In genomic region chr5:36657563-36657995, GRCh38 we compare ENCODE assay signal across 8 cellular contexts. TPM values are rescaled to one million over a fixed set of nuclear protein-coding genes. Genes with fewer than 3 reads are reported as not detected.
DNase-seq lines count a peak whose midpoint lies in the region; ATAC-seq and TF ChIP-seq lines count a peak whose summit lies in the region.

No MANE protein-coding gene starts in this region.

- H3K4me3 ChIP-seq in fibroblast of the aortic adventitia (ENCODE audit: low read depth, low read length) = no peak overlapping the region
- H3K4me3 ChIP-seq in coronary artery = no peak overlapping the region

- ATAC-seq in HG03045 (IDR thresholded peaks at IDR 0.05; ENCODE audit: unreplicated experiment) = no peak

- peak overlapping the region in 1 of 2 donors; percentile 66 for H3K27ac ChIP-seq in coronary artery

- DNase-seq in ELR (ENCODE audit: low read depth) (peak; percentile 99), SIG-M5 (lab: John Stamatoyannopoulos, UW) (peak; percentile 99), fibroblast of the aortic adventitia (ENCODE audit: low read depth) (peak; percentile 100), pulmonary artery endothelial cell (ENCODE audit: low read depth, low spot score) (peak; percentile 66), coronary artery (ENCODE audit: low spot score) (no peak), SW480 (ENCODE audit: low spot score) (no peak), ecto neural progenitor cell (ENCODE audit: low spot score) (no peak)

- TF ChIP-seq CTCF in fibroblast of the aortic adventitia (IDR thresholded peaks at IDR 0.05; ENCODE audit: insufficient read depth, low read length) (no peak), coronary artery (IDR thresholded peaks at IDR 0.05) (no peak)

RNA-seq across cellular contexts. Expression of gene SLC1A3, which starts 51.2 kb away (rescaled TPM):
- total RNA-seq in fibroblast of the aortic adventitia (ENCODE audit: low replicate concordance) (3.7 and 4.1 TPM in 2 replicates), pulmonary artery endothelial cell (0.07 TPM in 1 of 2 replicates, not detected in the other)

Comparison
In these comparisons a context has a peak if more than half of its experiments do, and no peak if none do; other contexts are left out.
1. DNase-seq: peak in ELR (single experiment), SIG-M5 (single experiment), fibroblast of the aortic adventitia (single experiment) and pulmonary artery endothelial cell (single experiment); none in coronary artery (single experiment), SW480 (single experiment) and ecto neural progenitor cell (single experiment).